In genomic region chr1:36134805-36135339, GRCh38 we compare ENCODE assay signal across 1 cellular context.
A peak's percentile ranks its signal among the peaks of the same experiment; 100 is the strongest.
TF ChIP-seq lines count a peak whose summit lies in the region.

No MANE protein-coding gene starts in this region.

TF ChIP-seq in K562, 482 proteins besides CTCF, POLR2A, EP300 and RAD21 (continued from another document and continues in another):
- TF ChIP-seq ZNF280A (IDR thresholded peaks at IDR 0.05; ENCODE audit: low read depth, partially characterized antibody) (no peak), BCL6 (CRISPR knock-in tag; IDR thresholded peaks at IDR 0.05) (no peak), HNRNPLL (IDR thresholded peaks at IDR 0.05; ENCODE audit: low read depth, low read length, poor library complexity, severe bottlenecking) (no peak), FOXJ2 (tag; IDR thresholded peaks at IDR 0.05) (no peak), IFI16 (CRISPR knock-in tag; IDR thresholded peaks at IDR 0.05) (no peak), NCOR1 (IDR thresholded peaks at IDR 0.05) (no peak), MGA (IDR thresholded peaks at IDR 0.05) (no peak), SAP30 (IDR thresholded peaks at IDR 0.05; ENCODE audit: borderline replicate concordance, insufficient read depth, low read depth, low read length, poor library complexity, severe bottlenecking) (no peak), SFPQ (IDR thresholded peaks at IDR 0.05; ENCODE audit: low read depth, low read length) (no peak), JUNB (CRISPR knock-in tag; conservative IDR thresholded peaks at IDR 0.05) (no peak), GATAD2B (IDR thresholded peaks at IDR 0.05; ENCODE audit: borderline replicate concordance) (no peak), ZNF121 (CRISPR knock-in tag; conservative IDR thresholded peaks at IDR 0.05) (no peak), SNAPC5 (CRISPR knock-in tag; IDR thresholded peaks at IDR 0.05) (no peak), SMARCA4 (IDR thresholded peaks at IDR 0.05) (0 out of 2 replicates have a peak, but pooled peaks have one; percentile 45), HDAC8 (tag; IDR thresholded peaks at IDR 0.05) (no peak), ZNF12 (CRISPR knock-in tag; IDR thresholded peaks at IDR 0.05) (no peak), CBX3 (IDR thresholded peaks at IDR 0.05; ENCODE audit: borderline replicate concordance in 1 of 2, low read length in 2 of 2) (no peak), HDAC6 (IDR thresholded peaks at IDR 0.05; ENCODE audit: low read depth, low read length) (no peak), KLF6 (CRISPR knock-in tag; IDR thresholded peaks at IDR 0.05; ENCODE audit: borderline replicate concordance) (no peak), HBP1 (CRISPR knock-in tag; IDR thresholded peaks at IDR 0.05) (no peak), ZNF699 (CRISPR knock-in tag; IDR thresholded peaks at IDR 0.05; ENCODE audit: insufficient replicate concordance) (no peak), GMEB1 (CRISPR knock-in tag; IDR thresholded peaks at IDR 0.05) (no peak), SIN3B (IDR thresholded peaks at IDR 0.05; ENCODE audit: low read depth) (no peak), NCOA4 (IDR thresholded peaks at IDR 0.05; ENCODE audit: partially characterized antibody) (no peak), ZBTB8A (IDR thresholded peaks at IDR 0.05; ENCODE audit: partially characterized antibody) (no peak), ZNF655 (CRISPR knock-in tag; IDR thresholded peaks at IDR 0.05) (no peak), TGIF2 (CRISPR knock-in tag; IDR thresholded peaks at IDR 0.05) (no peak), GTF2B (IDR thresholded peaks at IDR 0.05; ENCODE audit: extremely low read depth, insufficient read length) (no peak), ZBTB43 (CRISPR knock-in tag; IDR thresholded peaks at IDR 0.05) (no peak), SMARCB1 (IDR thresholded peaks at IDR 0.05; ENCODE audit: insufficient read length, low read depth) (no peak), TEAD2 (tag; IDR thresholded peaks at IDR 0.05) (no peak), EP400 (IDR thresholded peaks at IDR 0.05) (peak; percentile 43; the same call in 1 of the 2 replicates), PTRF (tag; IDR thresholded peaks at IDR 0.05) (no peak), SRF (CRISPR knock-in tag; IDR thresholded peaks at IDR 0.05) (no peak), LEF1 (IDR thresholded peaks at IDR 0.05) (no peak), ATF3 (IDR thresholded peaks at IDR 0.05) (peak; percentile 76; the same call in 1 of the 2 replicates), ATF3 (CRISPR knock-in tag; conservative IDR thresholded peaks at IDR 0.05) (no peak)
